1 cellular context compared by ENCODE assay signal in genomic region chr17:27236710-27237315, GRCh38.
TF ChIP-seq lines count a peak whose summit lies in the region.

No MANE protein-coding gene starts in this region.

TF ChIP-seq in H1, 55 proteins besides CTCF, POLR2A, EP300 and RAD21 (continued from another document):
- no peak for TF ChIP-seq E2F6 (IDR thresholded peaks at IDR 0.05)
- TF ChIP-seq KDM1A (IDR thresholded peaks at IDR 0.05; ENCODE audit: borderline replicate concordance, low read length), result no peak
- no peak for TF ChIP-seq BCL11A (IDR thresholded peaks at IDR 0.05; ENCODE audit: low read depth in 2 of 2, low read length in 2 of 2)
- TF ChIP-seq CHD2 (IDR thresholded peaks at IDR 0.05; ENCODE audit: low read length), result no peak
- no peak for TF ChIP-seq SIN3A (conservative IDR thresholded peaks at IDR 0.05 in 1 of 2, IDR thresholded peaks at IDR 0.05 in 1 of 2; ENCODE audit: low read depth in 1 of 2, low read length in 2 of 2)
- TF ChIP-seq NRF1 (IDR thresholded peaks at IDR 0.05; ENCODE audit: low read depth, low read length), result no peak
- no peak for TF ChIP-seq CBX5 (IDR thresholded peaks at IDR 0.05; ENCODE audit: low read depth, low read length)
